Comparison of ENCODE assay signal across 8 cellular contexts in the genomic region with DNA sequence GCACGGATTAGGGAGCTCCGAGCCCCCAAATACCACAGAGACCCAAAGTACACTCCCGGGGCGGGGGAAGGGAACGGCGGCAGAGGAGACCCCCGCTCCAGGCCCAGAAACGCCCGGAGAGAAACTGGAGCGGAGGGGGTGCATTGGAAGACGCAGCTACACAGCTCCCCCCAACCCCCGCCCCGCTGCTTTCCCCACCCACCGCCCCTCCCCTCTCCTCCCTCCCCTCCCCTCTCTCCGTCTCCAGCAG. TPM values are rescaled to one million over a fixed set of nuclear protein-coding genes. Genes with fewer than 3 reads are reported as not detected.
DNase-seq lines count a peak whose midpoint lies in the region; ATAC-seq and TF ChIP-seq lines count a peak whose summit lies in the region.

No MANE protein-coding gene starts in this region.

- DNase-seq in GM13976 (ENCODE audit: low spot score) = peak; percentile 64
- no peak for DNase-seq in WERI-Rb-1
- DNase-seq in germinal center (ENCODE audit: low spot score) = peak; percentile 31
- DNase-seq in prostate gland (ENCODE audit: low spot score) = no peak
- DNase-seq in islet precursor cell = no peak
- DNase-seq in mesenteric fat pad (ENCODE audit: low spot score) = no peak
- no peak for DNase-seq in NCI-H748 treated with DMSO at 0.1 percent for 48 hours (lab: John Stamatoyannopoulos, UW)

- peak overlapping the region; percentile 89 for H3K4me3 ChIP-seq in WERI-Rb-1 (ENCODE audit: low read depth, low read length)
- peak overlapping the region; percentile 93 to 97 for H3K4me3 ChIP-seq in prostate gland

- intact Hi-C loops in prostate gland (cut with DNase I) = loop anchor here (5.0 to 10.0 kb wide), 3 partner anchors 57 to 251 kb away; no protein-coding TSS in a partner anchor

- H3K9me3 ChIP-seq in WERI-Rb-1 (ENCODE audit: severe bottlenecking) (no peaks in the 10 kb centered on the region), prostate gland (no peaks in the 10 kb centered on the region)

- H3K27me3 ChIP-seq in WERI-Rb-1 (ENCODE audit: insufficient read depth, low read depth, severe bottlenecking) = no peaks in the 10 kb centered on the region
- no peaks in the 10 kb centered on the region for H3K27me3 ChIP-seq in prostate gland (replicated peaks; ENCODE audit: insufficient read depth)

- in situ Hi-C loops in GM13976 (cut with MboI; ENCODE audit: low sequenced_read_pairs, unreplicated experiment) = no loop called here

- H3K27ac ChIP-seq in WERI-Rb-1 (0 out of 2 replicates have a peak overlapping the region, but pooled peaks have one; percentile 28), prostate gland (peak overlapping the region; percentile 99)

- WGBS in prostate gland = 0% methylated on average over 13 of the region's 15 CpGs

- ATAC-seq in GM18498 (IDR thresholded peaks at IDR 0.05; ENCODE audit: unreplicated experiment) = no peak

- TF ChIP-seq CTCF in GM13976 (IDR thresholded peaks at IDR 0.05; ENCODE audit: borderline replicate concordance, control extremely low read depth, extremely low read depth, insufficient read depth, missing control alignments) (no peak), WERI-Rb-1 (IDR thresholded peaks at IDR 0.05; ENCODE audit: low read depth, low read length) (no peak), prostate gland (IDR thresholded peaks at IDR 0.05) (no peak)

- no peak for TF ChIP-seq POLR2A in prostate gland (IDR thresholded peaks at IDR 0.05)

- H3K36me3 ChIP-seq in WERI-Rb-1 (no peaks in the 10 kb centered on the region), prostate gland (no peaks in the 10 kb centered on the region)

- peaks cover 10% of the 10 kb centered on the region for H3K4me1 ChIP-seq in prostate gland (replicated peaks)

RNA-seq across cellular contexts. Expression of a gene that starts 1.1 kb away (rescaled TPM):
- 10 to 100 TPM; 31.6 to 38.1 TPM for total RNA-seq in prostate gland
- total RNA-seq in mesenteric fat pad = 61.2 TPM

Comparison
In these comparisons a context has a peak if more than half of its experiments do, and no peak if none do; other contexts are left out.
1. DNase-seq: peak in GM13976 (single experiment) and germinal center (single experiment); none in WERI-Rb-1 (single experiment), prostate gland (single experiment), islet precursor cell (single experiment), mesenteric fat pad (single experiment) and NCI-H748 treated with DMSO at 0.1 percent for 48 hours (single experiment).